ENCODE assay signal across 14 cellular contexts in the genomic region with DNA sequence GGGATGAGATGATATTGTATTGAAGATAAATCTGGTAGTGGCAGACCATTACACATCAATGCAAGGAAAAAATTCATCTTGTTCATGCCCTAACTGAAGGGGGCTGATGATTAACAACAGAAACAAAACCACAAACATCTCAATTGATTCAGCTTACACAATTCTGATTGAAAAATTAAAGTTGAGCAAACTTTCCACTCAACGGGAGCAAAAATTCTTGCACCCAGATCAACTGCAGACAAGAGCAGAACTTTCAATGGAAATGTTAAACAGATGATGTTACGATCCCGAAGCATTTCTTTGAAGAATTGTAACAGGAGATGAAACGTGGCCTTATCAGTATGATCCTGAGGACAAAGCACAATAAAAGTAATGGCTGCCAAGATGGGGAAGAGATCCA.
DNase-seq lines count a peak whose midpoint lies in the region; TF ChIP-seq lines count a peak whose summit lies in the region.
"Had no signal": no experiment of that assay in that cellular context is flagged by ENCODE, and none has a peak within 500 bp of the region (broad histone marks: within the 10 kb centered on the region; RNA-seq: fewer than 3 reads in every experiment).

No MANE protein-coding gene starts in this region.

- H3K27me3 Mint-ChIP-seq in endothelial cell (ENCODE audit: unreplicated experiment) = peaks cover 2% of the 10 kb centered on the region
- H3K27me3 Mint-ChIP-seq: CD4-positive, CD25-positive, alpha-beta regulatory T cell had no signal

- TF ChIP-seq CTCF in AG09319 (IDR thresholded peaks at IDR 0.05; ENCODE audit: low read depth, low read length) (no peak), fibroblast of mammary gland (conservative IDR thresholded peaks at IDR 0.05; ENCODE audit: control insufficient read depth, insufficient read depth, low read depth, low read length) (no peak), endothelial cell (IDR thresholded peaks at IDR 0.05; ENCODE audit: unreplicated experiment) (no peak)

- no peak overlapping the region for H3K14ac ChIP-seq in mesenchymal stem cell (ENCODE audit: low read length in 2 of 2)

- WGBS in mesenchymal stem cell = 80% methylated on average over 4 of the region's 4 CpGs

- H4K91ac ChIP-seq in mesenchymal stem cell (ENCODE audit: low read length) = no peak overlapping the region

- H3K4me1 ChIP-seq in mesenchymal stem cell (ENCODE audit: control insufficient read depth, insufficient read depth, low read depth, low read length) = no peaks in the 10 kb centered on the region

- no peaks in the 10 kb centered on the region for H3K36me3 Mint-ChIP-seq in endothelial cell (ENCODE audit: low read depth, unreplicated experiment)
- H3K36me3 Mint-ChIP-seq: CD4-positive, CD25-positive, alpha-beta regulatory T cell had no signal

- no peak overlapping the region for H2BK5ac ChIP-seq in mesenchymal stem cell (ENCODE audit: low read depth, low read length, poor library complexity, severe bottlenecking)

- H3K27ac ChIP-seq in mesenchymal stem cell (ENCODE audit: low read length, poor library complexity, severe bottlenecking) = no peak overlapping the region
- H3K27ac ChIP-seq: BLaER1 treated with 17β-estradiol and CSF1 and Interleukin-3, amounts not matched to agents 10 nM and 100 nM had no signal

- no peak overlapping the region for H3K4ac ChIP-seq in mesenchymal stem cell (ENCODE audit: low read depth in 1 of 2, low read length in 2 of 2)

- H4K8ac ChIP-seq in mesenchymal stem cell (ENCODE audit: low read length) = no peak overlapping the region

- H2BK12ac ChIP-seq in mesenchymal stem cell (ENCODE audit: low read length in 2 of 2) = no peak overlapping the region

- H3K4me3 ChIP-seq in fibroblast of mammary gland (ENCODE audit: control insufficient read depth, low read depth, low read length) (no peak overlapping the region), mesenchymal stem cell (ENCODE audit: insufficient read depth in 1 of 2, low read depth in 1 of 2, low read length in 2 of 2) (no peak overlapping the region)
- H3K4me3 ChIP-seq: BLaER1 treated with 17β-estradiol and CSF1 and Interleukin-3, amounts not matched to agents 10 nM and 100 nM; GM23338; HAP-1 had no signal

- no peak overlapping the region for H2AK5ac ChIP-seq in mesenchymal stem cell (ENCODE audit: low read length, severe bottlenecking)

- no peaks in the 10 kb centered on the region for H3K4me1 Mint-ChIP-seq in endothelial cell (ENCODE audit: unreplicated experiment)
- H3K4me1 Mint-ChIP-seq: CD4-positive, CD25-positive, alpha-beta regulatory T cell had no signal

- no peaks in the 10 kb centered on the region for H3K9me3 ChIP-seq in mesenchymal stem cell (ENCODE audit: control insufficient read depth, low read length)
- H3K9me3 ChIP-seq: BLaER1 treated with 17β-estradiol and CSF1 and Interleukin-3, amounts not matched to agents 10 nM and 100 nM; HAP-1 had no signal

- DNase-seq in AG09319 (ENCODE audit: extremely low read depth, low read depth) (peak; percentile 22), astrocyte of the hippocampus (ENCODE audit: low read depth, low spot score) (peak; percentile 24), fibroblast of mammary gland (ENCODE audit: low read depth) (peak; percentile 28), mesenchymal stem cell (peak; percentile 11), endothelial cell (ENCODE audit: low spot score) (no peak), NCI-H1092 treated with DMSO at 0.1 percent for 48 hours (lab: John Stamatoyannopoulos, UW) (no peak)
- DNase-seq in activated T-cell treated with anti-CD3 and anti-CD28 coated beads, Interleukin-2, amount 50 U/mL, for 48 hours = no peak
- DNase-seq: 8988T; Calu3; CD4-positive, CD25-positive, alpha-beta regulatory T cell; DMS 273 treated with DMSO at 0.1 percent for 48 hours had no signal

- H3K4me2 ChIP-seq in mesenchymal stem cell (ENCODE audit: low read length, poor library complexity, severe bottlenecking) = no peak overlapping the region
- H3K4me2 ChIP-seq: BLaER1 treated with 17β-estradiol and CSF1 and Interleukin-3, amounts not matched to agents 10 nM and 100 nM; GM23338 had no signal

- H3K9ac ChIP-seq in mesenchymal stem cell (ENCODE audit: low read length) = no peak overlapping the region
- H3K9ac ChIP-seq: BLaER1 treated with 17β-estradiol and CSF1 and Interleukin-3, amounts not matched to agents 10 nM and 100 nM had no signal

- no peak overlapping the region for H3K27ac Mint-ChIP-seq in endothelial cell (ENCODE audit: unreplicated experiment)
- H3K27ac Mint-ChIP-seq: CD4-positive, CD25-positive, alpha-beta regulatory T cell; GM23338 had no signal

- H3K79me1 ChIP-seq in mesenchymal stem cell (replicated peaks; ENCODE audit: low read length, poor library complexity, severe bottlenecking) = no peaks in the 10 kb centered on the region

- H2BK120ac ChIP-seq in mesenchymal stem cell (ENCODE audit: low read depth, low read length) = no peak overlapping the region

- no peak overlapping the region for H3K4me3 Mint-ChIP-seq in endothelial cell (ENCODE audit: unreplicated experiment)
- H3K4me3 Mint-ChIP-seq: CD4-positive, CD25-positive, alpha-beta regulatory T cell; GM23338 had no signal

- H3K27me3 ChIP-seq in mesenchymal stem cell (ENCODE audit: control insufficient read depth in 1 of 2, insufficient read depth in 1 of 2, low read length in 2 of 2) = no peaks in the 10 kb centered on the region

- no peak overlapping the region for H3K18ac ChIP-seq in mesenchymal stem cell (ENCODE audit: low read depth in 1 of 2, low read length in 2 of 2)

- H3K23ac ChIP-seq in mesenchymal stem cell (ENCODE audit: low read length in 2 of 2) = no peak overlapping the region

- H2BK15ac ChIP-seq in mesenchymal stem cell (ENCODE audit: low read depth, poor library complexity, severe bottlenecking) = no peak overlapping the region

- no peaks in the 10 kb centered on the region for H3K36me3 ChIP-seq in mesenchymal stem cell (ENCODE audit: control insufficient read depth in 1 of 2, insufficient read depth in 2 of 2, low read depth in 1 of 2, low read length in 2 of 2)
- H3K36me3 ChIP-seq: BLaER1 treated with 17β-estradiol and CSF1 and Interleukin-3, amounts not matched to agents 10 nM and 100 nM; HAP-1 had no signal

- no peaks in the 10 kb centered on the region for H3K9me3 Mint-ChIP-seq in endothelial cell (ENCODE audit: unreplicated experiment)
- H3K9me3 Mint-ChIP-seq: GM23338 had no signal

- no peak overlapping the region for H2AFZ ChIP-seq in mesenchymal stem cell (ENCODE audit: low read depth, low read length)
- H2AFZ ChIP-seq: GM23338 had no signal

Comparison
In these comparisons a context has a peak if more than half of its experiments do, and no peak if none do; other contexts are left out.
1. DNase-seq: peak in AG09319 (single experiment), astrocyte of the hippocampus (single experiment), fibroblast of mammary gland (single experiment) and mesenchymal stem cell (single experiment); none in activated T-cell treated with anti-CD3 and anti-CD28 coated beads, Interleukin-2, amount 50 U/mL, for 48 hours (0 of 2), endothelial cell (single experiment) and NCI-H1092 treated with DMSO at 0.1 percent for 48 hours (single experiment).